ENCODE assay signal across 16 cellular contexts in genomic region chr14:36021030-36021422, GRCh38.
DNase-seq lines count a peak whose midpoint lies in the region; ATAC-seq and TF ChIP-seq lines count a peak whose summit lies in the region.
"Had no signal": no experiment of that assay in that cellular context is flagged by ENCODE, and none has a peak within 500 bp of the region (broad histone marks: within the 10 kb centered on the region; RNA-seq: fewer than 3 reads in every experiment).

No MANE protein-coding gene starts in this region.

- H3K9ac ChIP-seq in OCI-LY3 (ENCODE audit: low read length) = peak overlapping the region; percentile 72

- H3K4me3 ChIP-seq in GM12865 (ENCODE audit: low read depth, low read length) = no peak overlapping the region
- H3K4me3 ChIP-seq in OCI-LY3 (ENCODE audit: low read length) = peak overlapping the region; percentile 53
- no peak overlapping the region for H3K4me3 ChIP-seq in right cardiac atrium (ENCODE audit: low read length)
- H3K4me3 ChIP-seq: pancreas, smooth muscle cell had no signal

- H3K79me2 ChIP-seq in OCI-LY3 (ENCODE audit: low read length) = no peaks in the 10 kb centered on the region

- H3K4me1 ChIP-seq in OCI-LY3 (ENCODE audit: low read length) = peaks cover 63% of the 10 kb centered on the region
- no peaks in the 10 kb centered on the region for H3K4me1 ChIP-seq in right cardiac atrium (ENCODE audit: control insufficient read depth, insufficient read depth, low read length)
- H3K4me1 ChIP-seq: pancreas had no signal

- TF ChIP-seq CTCF in GM12865 (IDR thresholded peaks at IDR 0.05; ENCODE audit: insufficient read depth, low read depth, low read length, missing control alignments) (no peak), OCI-LY3 (IDR thresholded peaks at IDR 0.05; ENCODE audit: low read depth, low read length) (no peak)

- no peaks in the 10 kb centered on the region for H4K20me1 ChIP-seq in OCI-LY3 (ENCODE audit: insufficient read depth, low read length)

- ATAC-seq in GM19351 (IDR thresholded peaks at IDR 0.05; ENCODE audit: unreplicated experiment) = peak; percentile 55
- peak; percentile 57 for ATAC-seq in HG02973 (IDR thresholded peaks at IDR 0.05; ENCODE audit: unreplicated experiment)
- ATAC-seq in right cardiac atrium = no peak
- ATAC-seq in GM19023 (IDR thresholded peaks at IDR 0.05; ENCODE audit: unreplicated experiment) = no peak
- ATAC-seq: pancreas, PC-3, WTC11 had no signal

- H3K27ac ChIP-seq in OCI-LY3 (ENCODE audit: low read length) = peak overlapping the region; percentile 97
- H3K27ac ChIP-seq in right cardiac atrium (ENCODE audit: low read length) = no peak overlapping the region
- H3K27ac ChIP-seq: pancreas had no signal

- peak overlapping the region; percentile 82 for H3K4me2 ChIP-seq in OCI-LY3 (ENCODE audit: low read length)
- H3K4me2 ChIP-seq: smooth muscle cell had no signal

- H2AFZ ChIP-seq in OCI-LY3 (ENCODE audit: low read depth, low read length) = peak overlapping the region; percentile 35

- no peaks in the 10 kb centered on the region for H3K9me3 ChIP-seq in OCI-LY3 (ENCODE audit: insufficient read depth, low read length)
- no peaks in the 10 kb centered on the region for H3K9me3 ChIP-seq in right cardiac atrium (ENCODE audit: control insufficient read depth, low read length)
- H3K9me3 ChIP-seq: pancreas had no signal

- H3K36me3 ChIP-seq in OCI-LY3 (replicated peaks; ENCODE audit: low read depth, low read length) = peaks cover 5% of the 10 kb centered on the region
- H3K36me3 ChIP-seq: pancreas had no signal

- 79% methylated on average over 2 of the region's 2 CpGs for WGBS in right cardiac atrium

- H3K27me3 ChIP-seq in OCI-LY3 (ENCODE audit: low read depth, low read length) (no peaks in the 10 kb centered on the region), right cardiac atrium (ENCODE audit: control insufficient read depth, insufficient read depth) (no peaks in the 10 kb centered on the region)
- H3K27me3 ChIP-seq: pancreas had no signal

- DNase-seq in GM12865 (ENCODE audit: low read depth) (peak; percentile 30), NCI-H524 (lab: John Stamatoyannopoulos, UW) (no peak), NCI-H2107 treated with DMSO at 0.1 percent for 48 hours (lab: John Stamatoyannopoulos, UW; ENCODE audit: unreplicated experiment) (no peak), right cardiac atrium (no peak)
- DNase-seq: activated naive CD8-positive, alpha-beta T cell treated with anti-CD3 and anti-CD28 coated beads for 36 hours; Calu3; GOT3; kidney; pancreas; PC-3 had no signal

- intact Hi-C loops in right cardiac atrium (cut with DNase I) = no loop called here

Comparison
In these comparisons a context has a peak if more than half of its experiments do, and no peak if none do; other contexts are left out.
1. ATAC-seq: peak in GM19351 (single experiment) and HG02973 (single experiment); none in right cardiac atrium (0 of 2) and GM19023 (single experiment).